Comparison of ENCODE assay signal across 8 cellular contexts in genomic region chr6:116278478-116278822, GRCh38. TPM values are rescaled to one million over a fixed set of nuclear protein-coding genes. Genes with fewer than 3 reads are reported as not detected.
DNase-seq lines count a peak whose midpoint lies in the region; ATAC-seq and TF ChIP-seq lines count a peak whose summit lies in the region.

No MANE protein-coding gene starts in this region.

- H3K4me3 ChIP-seq in NB4 (ENCODE audit: low read depth, low read length) = peak overlapping the region; percentile 86
- peak overlapping the region; percentile 60 to 100 (median 94) for H3K4me3 ChIP-seq in dorsolateral prefrontal cortex
- H3K4me3 ChIP-seq in neural cell (ENCODE audit: low read length) = peak overlapping the region; percentile 92

- no peak for TF ChIP-seq POLR2A in NB4 (IDR thresholded peaks at IDR 0.05; ENCODE audit: extremely low read depth, insufficient read length)

- H3K36me3 ChIP-seq in neural cell (ENCODE audit: insufficient read depth, low read length) = peaks cover 16% of the 10 kb centered on the region

- H3K27me3 ChIP-seq in dorsolateral prefrontal cortex = no peaks in the 10 kb centered on the region
- no peaks in the 10 kb centered on the region for H3K27me3 ChIP-seq in neural cell (ENCODE audit: insufficient read depth, low read depth, low read length)

- H3K27ac ChIP-seq in C4-2B = peak overlapping the region; percentile 95
- peak overlapping the region in 52 of 59 donors; percentile 15 to 100 (median 98) for H3K27ac ChIP-seq in dorsolateral prefrontal cortex
- peak overlapping the region; percentile 99 for H3K27ac ChIP-seq in neural cell (ENCODE audit: low read length)

- no peaks in the 10 kb centered on the region for H3K9me3 ChIP-seq in neural cell (ENCODE audit: low read length)

- TF ChIP-seq EP300 in neural cell (conservative IDR thresholded peaks at IDR 0.05; ENCODE audit: poor library complexity, severe bottlenecking) = no peak

- H2AFZ ChIP-seq in neural cell (ENCODE audit: low read depth, low read length) = no peak overlapping the region

- no peak for ATAC-seq in HG03039 (IDR thresholded peaks at IDR 0.05; ENCODE audit: unreplicated experiment)

- intact Hi-C loops in dorsolateral prefrontal cortex (cut with DNase I) = loop anchor here (2.0 to 10.0 kb wide), 2 partner anchors 164 to 292 kb away; partner anchors contain the start of gene RWDD1 (in 1 of the 2)

- no peak for TF ChIP-seq RAD21 in neural cell (conservative IDR thresholded peaks at IDR 0.05)

- H4K20me1 ChIP-seq in neural cell (ENCODE audit: insufficient read depth) = peaks cover 23% of the 10 kb centered on the region

- peak overlapping the region; percentile 99 for H3K9ac ChIP-seq in neural cell (ENCODE audit: low read length)

- peak overlapping the region; percentile 71 for H3K4me2 ChIP-seq in neural cell (ENCODE audit: low read length)

- H3K9me2 ChIP-seq in neural cell (ENCODE audit: insufficient read depth, low read length) = no peaks in the 10 kb centered on the region

- peaks cover 40% of the 10 kb centered on the region for H3K79me2 ChIP-seq in neural cell (replicated peaks; ENCODE audit: insufficient read depth, low read length)

- peaks cover 5% of the 10 kb centered on the region for H3F3A ChIP-seq in neural cell (ENCODE audit: insufficient read depth, low read length, poor library complexity, severe bottlenecking)

- DNase-seq in NB4 (ENCODE audit: low read depth) = no peak
- no peak for DNase-seq in dorsolateral prefrontal cortex
- no peak for DNase-seq in stimulated activated naive CD4-positive, alpha-beta T cell treated with Interleukin-2 at 50 U/mL for 16 hours (lab: John Stamatoyannopoulos, UW)
- no peak for DNase-seq in GM19240 (ENCODE audit: insufficient read length, low spot score)
- no peak for DNase-seq in NCI-H2081 (lab: John Stamatoyannopoulos, UW)

- TF ChIP-seq CTCF in C4-2B (conservative IDR thresholded peaks at IDR 0.05) = no peak
- TF ChIP-seq CTCF in NB4 (IDR thresholded peaks at IDR 0.05; ENCODE audit: low read depth, low read length) = no peak
- TF ChIP-seq CTCF in dorsolateral prefrontal cortex (IDR thresholded peaks at IDR 0.05 in 54 of 56, conservative IDR thresholded peaks at IDR 0.05 in 2 of 56; ENCODE audit: low read depth in 1 of 56, partially characterized antibody in 56 of 56) = no peak
- no peak for TF ChIP-seq CTCF in neural cell (IDR thresholded peaks at IDR 0.05; ENCODE audit: poor library complexity, severe bottlenecking)

TF ChIP-seq in neural cell, 6 proteins besides CTCF, POLR2A, EP300 and RAD21:
- TF ChIP-seq REST (IDR thresholded peaks at IDR 0.05; ENCODE audit: borderline replicate concordance) (no peak), EZH2 (IDR thresholded peaks at IDR 0.05; ENCODE audit: borderline replicate concordance, insufficient read depth, low read length, poor library complexity, severe bottlenecking) (no peak), TAF1 (IDR thresholded peaks at IDR 0.05; ENCODE audit: low read depth) (no peak)

RNA-seq across cellular contexts. Expression of gene TSPYL1, which starts 1.3 kb away (rescaled TPM):
- total RNA-seq in dorsolateral prefrontal cortex = 100 to 1,000 TPM; 121 to 538 (median 358) TPM
- polyA plus RNA-seq in neural cell = 79.3 and 84.8 TPM in 2 replicates
- 158 and 160 TPM in 2 replicates for polyA minus RNA-seq in neural cell

RNA-seq across cellular contexts. Expression of gene TSPYL4, which starts 24.6 kb away (rescaled TPM):
- 100 to 1,000 TPM in 113 of 120 experiments, 10 to 100 TPM in 7; 69.8 to 228 (median 162) TPM for total RNA-seq in dorsolateral prefrontal cortex
- 97.2 and 99.8 TPM in 2 replicates for polyA plus RNA-seq in neural cell
- polyA minus RNA-seq in neural cell = 162 and 171 TPM in 2 replicates
